8 cellular contexts compared by ENCODE assay signal in genomic region chr22:43015677-43016042, GRCh38. TPM values are rescaled to one million over a fixed set of nuclear protein-coding genes. Genes with fewer than 3 reads are reported as not detected.
DNase-seq lines count a peak whose midpoint lies in the region; ATAC-seq, FAIRE-seq and TF ChIP-seq lines count a peak whose summit lies in the region.

No MANE protein-coding gene starts in this region.

- peak; percentile 1 for ATAC-seq in activated CD4-positive, alpha-beta T cell treated with anti-CD3 and anti-CD28 coated beads for 36 hours

- POLR2A ChIA-PET in activated CD4-positive, alpha-beta T cell treated with anti-CD3 and anti-CD28 coated beads for 36 hours (lab: Charles Lee) = interaction anchor here (0.6 to 1.2 kb wide), 7 partner anchors 8 to 400 kb away, joined by 3 to 5 read pairs (median 4); no protein-coding TSS in a partner anchor

- no peaks in the 10 kb centered on the region for H3K27me3 Mint-ChIP-seq in activated CD4-positive, alpha-beta T cell treated with anti-CD3 and anti-CD28 coated beads for 36 hours
- H3K27me3 Mint-ChIP-seq in activated naive CD8-positive, alpha-beta T cell = no peaks in the 10 kb centered on the region

- no peak for DNase-seq in activated CD4-positive, alpha-beta T cell treated with anti-CD3 and anti-CD28 coated beads for 36 hours
- no peak for DNase-seq in activated CD4-positive, alpha-beta T cell treated with anti-CD3 and anti-CD28 coated beads for 1 hour
- no peak for DNase-seq in kidney
- DNase-seq in suprapubic skin (ENCODE audit: low spot score in 2 of 2) = no peak
- DNase-seq in activated CD4-positive, CD25-positive, alpha-beta regulatory T cell treated with anti-CD3 and anti-CD28 coated beads, Interleukin-2, amount 50 U/mL, for 72 hours = no peak
- no peak for DNase-seq in HTR-8/SVneo (ENCODE audit: insufficient read length, low spot score)
- no peak for DNase-seq in DMS79 (lab: John Stamatoyannopoulos, UW)

- peaks cover 21% of the 10 kb centered on the region for H3K4me1 Mint-ChIP-seq in activated CD4-positive, alpha-beta T cell treated with anti-CD3 and anti-CD28 coated beads for 36 hours
- H3K4me1 Mint-ChIP-seq in activated naive CD8-positive, alpha-beta T cell (ENCODE audit: low read depth) = peaks cover 32% of the 10 kb centered on the region

- intact Hi-C loops in activated CD4-positive, alpha-beta T cell treated with anti-CD3 and anti-CD28 coated beads for 36 hours (cut with DNase I, micrococcal nuclease) = loop anchor here (1.0 to 10.0 kb wide), 9 partner anchors 15 to 400 kb away; partner anchors contain the start of genes ARFGAP3 (in 1 of the 2), CYB5R3 (in 1 of the 2), TTLL1 (in 1 of the 2) and TTLL12 (in 1 of the 2)
- intact Hi-C loops in kidney (cut with DNase I) = no loop called here

- TF ChIP-seq POLR2A in suprapubic skin (IDR thresholded peaks at IDR 0.05) = no peak

- H3K9ac ChIP-seq in kidney (ENCODE audit: low read length in 2 of 2) = peak overlapping the region in 1 of 2 donors; percentile 75

- CTCF ChIA-PET in activated CD4-positive, alpha-beta T cell treated with anti-CD3 and anti-CD28 coated beads for 36 hours (lab: Charles Lee) = interaction anchor here (0.7 to 1.6 kb wide), 3 partner anchors 15 to 170 kb away, joined by 3 to 4 read pairs (median 3); no protein-coding TSS in a partner anchor

- FAIRE-seq in kidney (lab: Jason Lieb, UNC) (no peak), HTR-8/SVneo (lab: Jason Lieb, UNC) (no peak)

- H3K36me3 ChIP-seq in kidney (ENCODE audit: control insufficient read depth in 1 of 2, insufficient read depth in 2 of 2, low read length in 2 of 2) (no peaks in the 10 kb centered on the region), suprapubic skin (no peaks in the 10 kb centered on the region)

- peak overlapping the region; percentile 90 for H3K4me3 Mint-ChIP-seq in activated CD4-positive, alpha-beta T cell treated with anti-CD3 and anti-CD28 coated beads for 36 hours
- H3K4me3 Mint-ChIP-seq in activated naive CD8-positive, alpha-beta T cell = peak overlapping the region; percentile 93

- no peaks in the 10 kb centered on the region for H3K9me3 Mint-ChIP-seq in activated CD4-positive, alpha-beta T cell treated with anti-CD3 and anti-CD28 coated beads for 36 hours (ENCODE audit: low read depth)
- no peaks in the 10 kb centered on the region for H3K9me3 Mint-ChIP-seq in activated naive CD8-positive, alpha-beta T cell (ENCODE audit: low read depth)

- no peak for TF ChIP-seq EP300 in suprapubic skin (IDR thresholded peaks at IDR 0.05)

- TF ChIP-seq CTCF in kidney (IDR thresholded peaks at IDR 0.05; ENCODE audit: borderline replicate concordance, extremely low read depth, insufficient read depth) (no peak), suprapubic skin (IDR thresholded peaks at IDR 0.05) (no peak)

- H3K4me1 ChIP-seq in kidney (ENCODE audit: control insufficient read depth in 1 of 2, insufficient read depth in 1 of 2, low read depth in 1 of 2, low read length in 2 of 2) = peaks cover 23 to 28% of the 10 kb centered on the region in 2 donors
- peaks cover 46% of the 10 kb centered on the region for H3K4me1 ChIP-seq in suprapubic skin

- H3K9me3 ChIP-seq in kidney (ENCODE audit: control insufficient read depth in 1 of 2, low read length in 2 of 2) = no peaks in the 10 kb centered on the region
- H3K9me3 ChIP-seq in suprapubic skin = no peaks in the 10 kb centered on the region

- H3K27ac Mint-ChIP-seq in activated CD4-positive, alpha-beta T cell treated with anti-CD3 and anti-CD28 coated beads for 36 hours = peak overlapping the region; percentile 82
- peak overlapping the region; percentile 85 for H3K27ac Mint-ChIP-seq in activated naive CD8-positive, alpha-beta T cell

- 29% methylated on average over 5 of the region's 5 CpGs for WGBS in suprapubic skin

- H3K27me3 ChIP-seq in suprapubic skin = no peaks in the 10 kb centered on the region

- H3K36me3 Mint-ChIP-seq in activated CD4-positive, alpha-beta T cell treated with anti-CD3 and anti-CD28 coated beads for 36 hours (ENCODE audit: low read depth) = no peaks in the 10 kb centered on the region
- H3K36me3 Mint-ChIP-seq in activated naive CD8-positive, alpha-beta T cell = no peaks in the 10 kb centered on the region

- peak overlapping the region; percentile 75 to 76 for H3K4me3 ChIP-seq in kidney (ENCODE audit: low read length in 2 of 2)
- H3K4me3 ChIP-seq in suprapubic skin = peak overlapping the region; percentile 89

- H3K27ac ChIP-seq in kidney (ENCODE audit: low read depth in 2 of 2, low read length in 2 of 2) (peak overlapping the region in 1 of 2 donors; percentile 78), suprapubic skin (peak overlapping the region; percentile 86)

RNA-seq across cellular contexts. Expression of gene PACSIN2, which starts 0.7 kb away (rescaled TPM):
- 10 to 100 TPM; 27.9 to 28.1 TPM for total RNA-seq in activated CD4-positive, alpha-beta T cell treated with anti-CD3 and anti-CD28 coated beads for 36 hours
- total RNA-seq in kidney (105 TPM), suprapubic skin (10 to 100 TPM; 38.9 to 74.8 (median 55.3) TPM)
- 56.3 TPM for polyA plus RNA-seq in kidney (ENCODE audit: insufficient read depth, low read depth, low replicate concordance)
